ENCODE assay signal across 8 cellular contexts in genomic region chr3:151228291-151229125, GRCh38. TPM values are rescaled to one million over a fixed set of nuclear protein-coding genes. Genes with fewer than 3 reads are reported as not detected.
DNase-seq lines count a peak whose midpoint lies in the region; ATAC-seq lines count a peak whose summit lies in the region.

No MANE protein-coding gene starts in this region.

- DNase-seq in M059J (ENCODE audit: low read depth) (peak; percentile 88), non-pigmented ciliary epithelial cell (ENCODE audit: low read depth) (peak; percentile 80), T-helper 9 cell (no peak), DMS153 (lab: John Stamatoyannopoulos, UW) (no peak), globus pallidus (ENCODE audit: low spot score) (no peak), HUDEP-2 (lab: John Stamatoyannopoulos, UW; ENCODE audit: unreplicated experiment in 76 of 76) (no peak)

- peak; percentile 29 for ATAC-seq in GM18868 (IDR thresholded peaks at IDR 0.05; ENCODE audit: unreplicated experiment)

- H3K27ac ChIP-seq in cingulate gyrus (ENCODE audit: low read depth, low read length) = peak overlapping the region; percentile 35

RNA-seq across cellular contexts. Expression of gene GPR171, which starts 25.5 kb away (rescaled TPM):
- total RNA-seq in M059J (2014; rRNA removed; shearing (Covaris generic)) = not detected in 2 replicates

RNA-seq across cellular contexts. Expression of gene P2RY14, which starts 49.8 kb away (rescaled TPM):
- total RNA-seq in M059J (2014; rRNA removed; shearing (Covaris generic)) = not detected in 2 replicates

Comparison
In these comparisons a context has a peak if more than half of its experiments do, and no peak if none do; other contexts are left out.
1. DNase-seq: peak in M059J (single experiment) and non-pigmented ciliary epithelial cell (single experiment); none in T-helper 9 cell (single experiment), DMS153 (single experiment), globus pallidus (single experiment) and HUDEP-2 (0 of 76).